Comparison of ENCODE assay signal across 19 cellular contexts in genomic region chr1:10614377-10615225, GRCh38.
"Had no signal": no experiment of that assay in that cellular context is flagged by ENCODE, and none has a peak within 500 bp of the region (broad histone marks: within the 10 kb centered on the region; RNA-seq: fewer than 3 reads in every experiment).

No MANE protein-coding gene starts in this region.

- ATAC-seq: activated CD4-positive, CD25-positive, alpha-beta regulatory T cell treated with anti-CD3 and anti-CD28 coated beads, Interleukin-2, amount 50 U/mL, for 24 hours; body of pancreas; heart right ventricle; stimulated activated effector memory CD8-positive, alpha-beta T cell treated with anti-CD3 and anti-CD28 coated beads, Interleukin-12 subunit alpha, Interleukin-12 subunit beta, amount 100 ng/mL, for 72 hours had no signal

- H3K4me1 Mint-ChIP-seq: activated naive CD8-positive, alpha-beta T cell treated with anti-CD3 and anti-CD28 coated beads, Interleukin-2, amount 10 ng/mL, durations not matched to agents 7 days and 5 days had no signal

- DNase-seq: activated naive CD4-positive, alpha-beta T cell; activated naive CD8-positive, alpha-beta T cell treated with anti-CD3 and anti-CD28 coated beads, Interleukin-2, amount 10 ng/mL, durations not matched to agents 7 days and 5 days; body of pancreas; colonic mucosa; effector CD4-positive, alpha-beta T cell; esophagus squamous epithelium; heart right ventricle; kidney glomerular epithelial cell; left ventricle myocardium inferior; mammary epithelial cell; stimulated activated CD4-positive, alpha-beta T cell treated with anti-CD3 and anti-CD28 coated beads, Interleukin-15, amount 100 ng/mL, for 24 hours; stimulated activated CD4-positive, alpha-beta T cell treated with anti-CD3 and anti-CD28 coated beads, Interleukin-4, amount 100 ng/mL, for 24 hours; T-helper 1 cell; tibial artery had no signal

- H3K27me3 Mint-ChIP-seq: activated naive CD8-positive, alpha-beta T cell treated with anti-CD3 and anti-CD28 coated beads, Interleukin-2, amount 10 ng/mL, durations not matched to agents 7 days and 5 days had no signal

- H3K4me3 ChIP-seq: body of pancreas, colonic mucosa, esophagus squamous epithelium, heart right ventricle, left ventricle myocardium inferior, prostate gland, right atrium auricular region, skin epidermis, tibial artery had no signal

- H3K9me3 Mint-ChIP-seq: activated naive CD8-positive, alpha-beta T cell treated with anti-CD3 and anti-CD28 coated beads, Interleukin-2, amount 10 ng/mL, durations not matched to agents 7 days and 5 days; stimulated activated effector memory CD8-positive, alpha-beta T cell treated with anti-CD3 and anti-CD28 coated beads, Interleukin-12 subunit alpha, Interleukin-12 subunit beta, amount 100 ng/mL, for 72 hours had no signal

- H3K4me3 Mint-ChIP-seq: activated naive CD8-positive, alpha-beta T cell treated with anti-CD3 and anti-CD28 coated beads, Interleukin-2, amount 10 ng/mL, durations not matched to agents 7 days and 5 days; stimulated activated effector memory CD8-positive, alpha-beta T cell treated with anti-CD3 and anti-CD28 coated beads, Interleukin-12 subunit alpha, Interleukin-12 subunit beta, amount 100 ng/mL, for 72 hours had no signal

- H3K27ac Mint-ChIP-seq: activated naive CD8-positive, alpha-beta T cell treated with anti-CD3 and anti-CD28 coated beads, Interleukin-2, amount 10 ng/mL, durations not matched to agents 7 days and 5 days; stimulated activated effector memory CD8-positive, alpha-beta T cell treated with anti-CD3 and anti-CD28 coated beads, Interleukin-12 subunit alpha, Interleukin-12 subunit beta, amount 100 ng/mL, for 72 hours had no signal

- H3K27ac ChIP-seq: body of pancreas, colonic mucosa, esophagus squamous epithelium, heart right ventricle, left ventricle myocardium inferior, prostate gland, right atrium auricular region, skin epidermis, tibial artery had no signal
